Comparison of ENCODE assay signal across 1 cellular context in the genomic region with DNA sequence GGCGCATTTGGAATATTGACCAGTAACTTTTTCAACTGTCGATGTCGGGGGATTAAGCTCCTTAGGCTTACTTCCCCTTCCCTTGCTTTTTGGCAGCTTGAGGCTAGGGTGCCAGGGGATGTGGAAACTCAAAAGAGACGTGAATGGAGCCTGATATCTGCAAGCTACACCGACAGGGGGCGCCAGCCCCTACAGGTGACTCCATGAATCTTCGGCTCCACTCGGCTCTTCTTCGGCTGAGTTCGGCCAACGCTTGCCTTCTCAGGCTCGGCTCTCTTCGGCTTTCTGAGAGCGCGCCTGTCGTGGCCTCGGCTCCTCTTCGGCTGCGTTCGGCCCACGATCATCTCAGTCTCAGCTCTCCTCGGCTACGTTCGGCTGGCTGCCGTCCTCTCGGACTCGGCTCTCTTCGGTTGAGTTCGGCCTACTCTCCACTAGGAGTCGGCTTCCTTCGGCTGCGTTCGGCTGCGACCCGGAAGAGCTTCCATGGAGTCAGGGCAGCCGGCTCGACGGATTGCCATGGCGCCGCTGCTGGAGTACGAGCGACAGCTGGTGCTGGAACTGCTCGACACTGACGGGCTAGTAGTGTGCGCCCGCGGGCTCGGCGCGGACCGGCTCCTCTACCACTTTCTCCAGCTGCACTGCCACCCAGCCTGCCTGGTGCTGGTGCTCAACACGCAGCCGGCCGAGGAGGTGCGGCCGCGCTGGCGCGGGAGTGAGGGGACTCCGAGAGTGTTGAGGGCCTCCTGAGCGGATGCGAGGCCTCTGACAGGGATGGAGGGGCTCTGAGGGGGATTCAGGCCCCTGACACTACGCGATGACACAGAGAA.
A peak's percentile ranks its signal among the peaks of the same experiment; 100 is the strongest.
TF ChIP-seq lines count a peak whose summit lies in the region.

TSS of gene ERCC4 (plus strand) at position 472 of the 827 bp plus-strand sequence. CDS start at position 484, 12 bp downstream.

TF ChIP-seq in GM12878, 131 proteins besides CTCF, POLR2A, EP300 and RAD21 (continued from another document and continues in another):
- no peak for TF ChIP-seq PRDM15 (CRISPR knock-in tag; IDR thresholded peaks at IDR 0.05)
- no peak for TF ChIP-seq TCF7 (IDR thresholded peaks at IDR 0.05; ENCODE audit: borderline replicate concordance)
- no peak for TF ChIP-seq ZSCAN29 (IDR thresholded peaks at IDR 0.05)
- no peak for TF ChIP-seq BRCA1 (IDR thresholded peaks at IDR 0.05; ENCODE audit: low read depth, low read length)
- peak; percentile 94 for TF ChIP-seq YY1 (IDR thresholded peaks at IDR 0.05; ENCODE audit: low read depth, low read length)
- TF ChIP-seq PKNOX1 (IDR thresholded peaks at IDR 0.05), result peak; percentile 69
- TF ChIP-seq TAF1 (IDR thresholded peaks at IDR 0.05; ENCODE audit: borderline replicate concordance, low read depth, low read length), result peak; percentile 87
- no peak for TF ChIP-seq HSF1 (IDR thresholded peaks at IDR 0.05; ENCODE audit: low read depth, low read length)
- no peak for TF ChIP-seq NFYA (IDR thresholded peaks at IDR 0.05; ENCODE audit: borderline replicate concordance, low read depth, low read length)
- TF ChIP-seq TBL1XR1 (IDR thresholded peaks at IDR 0.05; ENCODE audit: low read depth, low read length), result peak; percentile 52; the same call in 1 of the 2 replicates
- TF ChIP-seq, protein P1, sequence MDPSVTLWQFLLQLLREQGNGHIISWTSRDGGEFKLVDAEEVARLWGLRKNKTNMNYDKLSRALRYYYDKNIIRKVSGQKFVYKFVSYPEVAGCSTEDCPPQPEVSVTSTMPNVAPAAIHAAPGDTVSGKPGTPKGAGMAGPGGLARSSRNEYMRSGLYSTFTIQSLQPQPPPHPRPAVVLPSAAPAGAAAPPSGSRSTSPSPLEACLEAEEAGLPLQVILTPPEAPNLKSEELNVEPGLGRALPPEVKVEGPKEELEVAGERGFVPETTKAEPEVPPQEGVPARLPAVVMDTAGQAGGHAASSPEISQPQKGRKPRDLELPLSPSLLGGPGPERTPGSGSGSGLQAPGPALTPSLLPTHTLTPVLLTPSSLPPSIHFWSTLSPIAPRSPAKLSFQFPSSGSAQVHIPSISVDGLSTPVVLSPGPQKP (IDR thresholded peaks at IDR 0.05; ENCODE audit: low read depth, low read length), result no peak
- TF ChIP-seq ATF2 (IDR thresholded peaks at IDR 0.05; ENCODE audit: low read length), result no peak
- TF ChIP-seq ATF7 (IDR thresholded peaks at IDR 0.05; ENCODE audit: low read depth), result no peak
- TF ChIP-seq, protein P2, sequence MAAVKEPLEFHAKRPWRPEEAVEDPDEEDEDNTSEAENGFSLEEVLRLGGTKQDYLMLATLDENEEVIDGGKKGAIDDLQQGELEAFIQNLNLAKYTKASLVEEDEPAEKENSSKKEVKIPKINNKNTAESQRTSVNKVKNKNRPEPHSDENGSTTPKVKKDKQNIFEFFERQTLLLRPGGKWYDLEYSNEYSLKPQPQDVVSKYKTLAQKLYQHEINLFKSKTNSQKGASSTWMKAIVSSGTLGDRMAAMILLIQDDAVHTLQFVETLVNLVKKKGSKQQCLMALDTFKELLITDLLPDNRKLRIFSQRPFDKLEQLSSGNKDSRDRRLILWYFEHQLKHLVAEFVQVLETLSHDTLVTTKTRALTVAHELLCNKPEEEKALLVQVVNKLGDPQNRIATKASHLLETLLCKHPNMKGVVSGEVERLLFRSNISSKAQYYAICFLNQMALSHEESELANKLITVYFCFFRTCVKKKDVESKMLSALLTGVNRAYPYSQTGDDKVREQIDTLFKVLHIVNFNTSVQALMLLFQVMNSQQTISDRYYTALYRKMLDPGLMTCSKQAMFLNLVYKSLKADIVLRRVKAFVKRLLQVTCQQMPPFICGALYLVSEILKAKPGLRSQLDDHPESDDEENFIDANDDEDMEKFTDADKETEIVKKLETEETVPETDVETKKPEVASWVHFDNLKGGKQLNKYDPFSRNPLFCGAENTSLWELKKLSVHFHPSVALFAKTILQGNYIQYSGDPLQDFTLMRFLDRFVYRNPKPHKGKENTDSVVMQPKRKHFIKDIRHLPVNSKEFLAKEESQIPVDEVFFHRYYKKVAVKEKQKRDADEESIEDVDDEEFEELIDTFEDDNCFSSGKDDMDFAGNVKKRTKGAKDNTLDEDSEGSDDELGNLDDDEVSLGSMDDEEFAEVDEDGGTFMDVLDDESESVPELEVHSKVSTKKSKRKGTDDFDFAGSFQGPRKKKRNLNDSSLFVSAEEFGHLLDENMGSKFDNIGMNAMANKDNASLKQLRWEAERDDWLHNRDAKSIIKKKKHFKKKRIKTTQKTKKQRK (IDR thresholded peaks at IDR 0.05; ENCODE audit: low read depth, low read length), result no peak
- TF ChIP-seq LARP7 (IDR thresholded peaks at IDR 0.05), result peak; percentile 74
- TF ChIP-seq, protein P3, sequence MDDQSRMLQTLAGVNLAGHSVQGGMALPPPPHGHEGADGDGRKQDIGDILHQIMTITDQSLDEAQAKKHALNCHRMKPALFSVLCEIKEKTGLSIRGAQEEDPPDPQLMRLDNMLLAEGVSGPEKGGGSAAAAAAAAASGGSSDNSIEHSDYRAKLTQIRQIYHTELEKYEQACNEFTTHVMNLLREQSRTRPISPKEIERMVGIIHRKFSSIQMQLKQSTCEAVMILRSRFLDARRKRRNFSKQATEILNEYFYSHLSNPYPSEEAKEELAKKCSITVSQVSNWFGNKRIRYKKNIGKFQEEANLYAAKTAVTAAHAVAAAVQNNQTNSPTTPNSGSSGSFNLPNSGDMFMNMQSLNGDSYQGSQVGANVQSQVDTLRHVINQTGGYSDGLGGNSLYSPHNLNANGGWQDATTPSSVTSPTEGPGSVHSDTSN (IDR thresholded peaks at IDR 0.05; ENCODE audit: insufficient replicate concordance, low read depth, low read length), result peak; percentile 42
- TF ChIP-seq, protein P4, sequence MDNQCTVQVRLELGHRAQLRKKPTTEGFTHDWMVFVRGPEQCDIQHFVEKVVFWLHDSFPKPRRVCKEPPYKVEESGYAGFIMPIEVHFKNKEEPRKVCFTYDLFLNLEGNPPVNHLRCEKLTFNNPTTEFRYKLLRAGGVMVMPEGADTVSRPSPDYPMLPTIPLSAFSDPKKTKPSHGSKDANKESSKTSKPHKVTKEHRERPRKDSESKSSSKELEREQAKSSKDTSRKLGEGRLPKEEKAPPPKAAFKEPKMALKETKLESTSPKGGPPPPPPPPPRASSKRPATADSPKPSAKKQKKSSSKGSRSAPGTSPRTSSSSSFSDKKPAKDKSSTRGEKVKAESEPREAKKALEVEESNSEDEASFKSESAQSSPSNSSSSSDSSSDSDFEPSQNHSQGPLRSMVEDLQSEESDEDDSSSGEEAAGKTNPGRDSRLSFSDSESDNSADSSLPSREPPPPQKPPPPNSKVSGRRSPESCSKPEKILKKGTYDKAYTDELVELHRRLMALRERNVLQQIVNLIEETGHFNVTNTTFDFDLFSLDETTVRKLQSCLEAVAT (IDR thresholded peaks at IDR 0.05), result no peak
- TF ChIP-seq CUX1 (IDR thresholded peaks at IDR 0.05; ENCODE audit: insufficient replicate concordance, low read depth, low read length), result no peak
